1 cellular context compared by ENCODE assay signal in the genomic region with DNA sequence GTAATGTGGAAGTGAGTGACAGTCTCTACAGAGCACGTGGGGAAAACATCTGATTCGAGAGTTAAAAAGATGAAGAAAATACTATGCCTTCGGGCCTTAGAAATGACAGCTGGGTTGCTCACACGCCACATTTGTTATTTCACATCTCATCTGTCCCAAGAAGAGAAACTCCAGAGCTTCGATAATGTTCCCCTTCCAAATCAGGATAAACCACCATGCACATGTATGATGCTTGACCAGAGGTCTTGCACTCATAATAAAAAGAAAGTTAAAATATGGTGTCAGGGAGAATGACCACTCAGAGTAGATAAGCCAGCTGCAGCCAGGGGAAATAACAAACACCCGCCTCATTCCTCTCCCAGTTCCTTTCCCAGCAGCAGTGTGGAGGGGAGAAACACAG.
TF ChIP-seq lines count a peak whose summit lies in the region.

No MANE protein-coding gene starts in this region.

TF ChIP-seq in SK-N-SH treated with all-trans-retinoic acid at 6 μM for 48 hours, 23 proteins besides CTCF, POLR2A, EP300 and RAD21 (continued from another document):
- no peak for TF ChIP-seq ZNF565 (CRISPR knock-in tag; conservative IDR thresholded peaks at IDR 0.05; ENCODE audit: low read depth)
- TF ChIP-seq, protein P1, sequence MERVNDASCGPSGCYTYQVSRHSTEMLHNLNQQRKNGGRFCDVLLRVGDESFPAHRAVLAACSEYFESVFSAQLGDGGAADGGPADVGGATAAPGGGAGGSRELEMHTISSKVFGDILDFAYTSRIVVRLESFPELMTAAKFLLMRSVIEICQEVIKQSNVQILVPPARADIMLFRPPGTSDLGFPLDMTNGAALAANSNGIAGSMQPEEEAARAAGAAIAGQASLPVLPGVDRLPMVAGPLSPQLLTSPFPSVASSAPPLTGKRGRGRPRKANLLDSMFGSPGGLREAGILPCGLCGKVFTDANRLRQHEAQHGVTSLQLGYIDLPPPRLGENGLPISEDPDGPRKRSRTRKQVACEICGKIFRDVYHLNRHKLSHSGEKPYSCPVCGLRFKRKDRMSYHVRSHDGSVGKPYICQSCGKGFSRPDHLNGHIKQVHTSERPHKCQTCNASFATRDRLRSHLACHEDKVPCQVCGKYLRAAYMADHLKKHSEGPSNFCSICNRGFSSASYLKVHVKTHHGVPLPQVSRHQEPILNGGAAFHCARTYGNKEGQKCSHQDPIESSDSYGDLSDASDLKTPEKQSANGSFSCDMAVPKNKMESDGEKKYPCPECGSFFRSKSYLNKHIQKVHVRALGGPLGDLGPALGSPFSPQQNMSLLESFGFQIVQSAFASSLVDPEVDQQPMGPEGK (CRISPR knock-in tag; IDR thresholded peaks at IDR 0.05; ENCODE audit: borderline replicate concordance) = no peak
- TF ChIP-seq OSR1 (CRISPR knock-in tag; IDR thresholded peaks at IDR 0.05) = no peak
- TF ChIP-seq PPARA (CRISPR knock-in tag; IDR thresholded peaks at IDR 0.05; ENCODE audit: borderline replicate concordance) = no peak
- TF ChIP-seq, protein P2, sequence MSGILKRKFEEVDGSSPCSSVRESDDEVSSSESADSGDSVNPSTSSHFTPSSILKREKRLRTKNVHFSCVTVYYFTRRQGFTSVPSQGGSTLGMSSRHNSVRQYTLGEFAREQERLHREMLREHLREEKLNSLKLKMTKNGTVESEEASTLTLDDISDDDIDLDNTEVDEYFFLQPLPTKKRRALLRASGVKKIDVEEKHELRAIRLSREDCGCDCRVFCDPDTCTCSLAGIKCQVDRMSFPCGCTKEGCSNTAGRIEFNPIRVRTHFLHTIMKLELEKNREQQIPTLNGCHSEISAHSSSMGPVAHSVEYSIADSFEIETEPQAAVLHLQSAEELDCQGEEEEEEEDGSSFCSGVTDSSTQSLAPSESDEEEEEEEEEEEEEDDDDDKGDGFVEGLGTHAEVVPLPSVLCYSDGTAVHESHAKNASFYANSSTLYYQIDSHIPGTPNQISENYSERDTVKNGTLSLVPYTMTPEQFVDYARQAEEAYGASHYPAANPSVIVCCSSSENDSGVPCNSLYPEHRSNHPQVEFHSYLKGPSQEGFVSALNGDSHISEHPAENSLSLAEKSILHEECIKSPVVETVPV (CRISPR knock-in tag; IDR thresholded peaks at IDR 0.05) = no peak
- no peak for TF ChIP-seq SNAI2 (CRISPR knock-in tag; IDR thresholded peaks at IDR 0.05)
- TF ChIP-seq ISL1 (CRISPR knock-in tag; IDR thresholded peaks at IDR 0.05) = no peak
TF ChIP-seq in SK-N-SH treated with all-trans-retinoic acid at 6 μM for 48 hours: peak in this region for 0.
